17 cellular contexts compared by ENCODE assay signal in the genomic region with DNA sequence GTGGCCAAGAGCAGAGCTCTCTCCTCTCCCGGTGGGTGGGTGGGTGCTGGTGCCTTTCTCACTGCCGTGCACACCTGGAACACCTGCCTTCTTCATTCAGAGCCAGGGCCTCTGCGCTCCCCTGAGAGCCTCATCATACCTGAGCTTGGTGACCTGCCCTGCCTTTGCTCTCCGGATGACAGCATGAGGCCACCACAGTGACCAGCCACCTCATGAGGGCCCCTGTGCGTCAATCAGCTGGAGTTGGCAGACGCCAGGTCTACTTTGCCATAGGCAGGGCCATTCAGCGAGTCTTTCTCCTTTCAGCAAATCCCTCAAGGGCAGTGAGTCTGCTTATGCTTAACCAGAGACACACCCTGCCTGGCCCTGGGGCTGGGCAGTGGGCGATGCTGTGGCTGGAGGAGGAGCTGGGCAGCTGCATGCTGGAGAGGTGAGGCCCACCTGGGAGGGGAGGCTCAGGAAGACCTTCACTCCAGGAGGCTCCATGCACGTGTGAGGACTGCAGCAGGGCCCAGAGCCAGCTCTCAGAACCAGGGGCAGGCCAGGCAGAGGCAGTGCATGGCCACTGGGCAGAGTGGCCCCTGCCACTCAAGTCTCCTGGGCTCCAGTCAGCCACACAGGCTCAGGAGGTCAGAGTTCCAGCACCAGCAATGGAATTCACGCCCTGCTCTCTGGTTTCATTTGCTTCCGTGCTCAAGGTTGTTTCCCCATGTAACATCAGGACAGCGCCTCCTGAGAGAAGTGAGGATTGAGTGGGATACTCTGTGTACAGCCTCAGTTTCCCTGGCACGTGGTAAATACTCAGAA.
"Had no signal": no experiment of that assay in that cellular context is flagged by ENCODE, and none has a peak within 500 bp of the region (broad histone marks: within the 10 kb centered on the region; RNA-seq: fewer than 3 reads in every experiment).

No MANE protein-coding gene starts in this region.

- H3K9me3 ChIP-seq: testis, transverse colon had no signal

- H3K27me3 ChIP-seq: breast epithelium, neural progenitor cell, testis, transverse colon had no signal

- H3K27ac ChIP-seq: breast epithelium, neural progenitor cell, testis, transverse colon, VCaP had no signal

- H3K4me3 ChIP-seq: breast epithelium, neural progenitor cell, testis, transverse colon had no signal

- DNase-seq: activated CD4-positive, alpha-beta T cell treated with anti-CD3 and anti-CD28 coated beads for 4 hours; activated CD4-positive, alpha-beta T cell treated with anti-CD3 and anti-CD28 coated beads, Interleukin-2, amount 50 U/mL, for 4 hours; activated naive CD4-positive, alpha-beta T cell; activated T-cell treated with anti-CD3 and anti-CD28 coated beads for 4 hours; activated T-cell treated with anti-CD3 and anti-CD28 coated beads, Interleukin-2, amount 50 U/mL, for 72 hours; endodermal cell; hippocampal formation; immature natural killer cell; natural killer cell; retina; stimulated activated naive CD4-positive, alpha-beta T cell treated with Interleukin-2 at 50 U/mL for 16 hours; testis; transverse colon had no signal

- H3K36me3 ChIP-seq: breast epithelium, neural progenitor cell, transverse colon had no signal

- H3K4me1 ChIP-seq: breast epithelium, neural progenitor cell, testis, transverse colon had no signal

- ATAC-seq: activated naive CD4-positive, alpha-beta T cell treated with anti-CD3 and anti-CD28 coated beads, Interleukin-2, amount 50 U/mL, for 72 hours; activated T-cell treated with anti-CD3 and anti-CD28 coated beads, Interleukin-2, amount 50 U/mL, for 72 hours had no signal
